ENCODE assay signal across 5 cellular contexts in genomic region chr11:23786974-23787373, GRCh38.
DNase-seq lines count a peak whose midpoint lies in the region; ATAC-seq, FAIRE-seq and TF ChIP-seq lines count a peak whose summit lies in the region.
"Not testable (repeated sequence)": the region's sequence is repeated elsewhere in the genome, so short reads cannot be mapped to it uniquely, and the experiment has no call there.

No MANE protein-coding gene starts in this region.

- not testable (repeated sequence) for H3K4me3 ChIP-seq in A549; endodermal cell (ENCODE audit: low read length); liver (ENCODE audit: low read depth in 1 of 3, low read length in 3 of 3); transverse colon

- DNase-seq in A549 (ENCODE audit: low read depth in 1 of 2, low spot score in 1 of 2); endodermal cell; left colon; transverse colon: not testable (repeated sequence)

- not testable (repeated sequence) for H3K36me3 Mint-ChIP-seq in endodermal cell (ENCODE audit: low read depth)

- H3K4me2 ChIP-seq in A549, result 0 out of 3 replicates have a peak overlapping the region, but pooled peaks have one; percentile 3

- 5% methylated on average over 1 of the region's 1 CpG for WGBS in A549 (ENCODE audit: missing lambda C conversion rate)
- 83% methylated on average over 1 of the region's 1 CpG; no CpG with 5 or more reads in 1 of the 2 experiments for WGBS in endodermal cell (ENCODE audit: insufficient coverage in 1 of 2, insufficient read length in 1 of 2), 2 experiments
- WGBS in liver, result 25% methylated on average over 1 of the region's 1 CpG
- 36 to 71% methylated on average over 1 of the region's 1 CpG for whole genome bisulfite sequencing in transverse colon (ENCODE audit: low coverage in 1 of 2), 2 donors

- not testable (repeated sequence) for H3K9ac ChIP-seq in endodermal cell (ENCODE audit: extremely low read depth, low read length, poor library complexity, severe bottlenecking); liver (ENCODE audit: low read depth in 1 of 2, low read length in 2 of 2)

- peaks cover 10% of the 10 kb centered on the region for H3K4me1 Mint-ChIP-seq in endodermal cell

- POLR2A ChIA-PET in A549 (lab: Yijun Ruan, JAX), result not testable (repeated sequence)

- H3K36me3 ChIP-seq in endodermal cell (ENCODE audit: control insufficient read depth, insufficient read depth, low read length); liver (ENCODE audit: control insufficient read depth in 4 of 4, insufficient read depth in 3 of 4, low read depth in 1 of 4, low read length in 3 of 4); transverse colon: not testable (repeated sequence)

- not testable (repeated sequence) for TF ChIP-seq RAD21 in A549 (conservative IDR thresholded peaks at IDR 0.05 in 1 of 2, IDR thresholded peaks at IDR 0.05 in 1 of 2); liver (IDR thresholded peaks at IDR 0.05)

- in situ Hi-C loops in transverse colon (cut with MboI; ENCODE audit: low pct_ligation_motif_present in 1 of 4, low pct_unique_long_range_greater_than_20kb in 1 of 4, low sequenced_read_pairs in 3 of 4), result not testable (repeated sequence)

- not testable (repeated sequence) for FAIRE-seq in A549 (lab: Jason Lieb, UNC)

- TF ChIP-seq CTCF in A549 (IDR thresholded peaks at IDR 0.05); endodermal cell (conservative IDR thresholded peaks at IDR 0.05); liver (IDR thresholded peaks at IDR 0.05; ENCODE audit: low read depth, low read length, missing input control); transverse colon (IDR thresholded peaks at IDR 0.05): not testable (repeated sequence)

- H3K27me3 Mint-ChIP-seq in endodermal cell (ENCODE audit: insufficient read depth), result not testable (repeated sequence)

- intact Hi-C loops in left colon (cut with DNase I, micrococcal nuclease); transverse colon (cut with DNase I; ENCODE audit: low total_unique reads): not testable (repeated sequence)

- not testable (repeated sequence) for ATAC-seq in A549
- ATAC-seq in left colon, result peak; percentile 42

- H3K4me3 Mint-ChIP-seq in endodermal cell, result not testable (repeated sequence)

- CTCF ChIA-PET in A549 (lab: Yijun Ruan, JAX), result not testable (repeated sequence)

- H3K9me3 ChIP-seq in A549; liver (ENCODE audit: control insufficient read depth in 4 of 4, low read length in 3 of 4); transverse colon: not testable (repeated sequence)
- H3K9me3 ChIP-seq in endodermal cell (ENCODE audit: control insufficient read depth, low read length), result peaks cover 11% of the 10 kb centered on the region

- not testable (repeated sequence) for H3K4me1 ChIP-seq in A549; endodermal cell (ENCODE audit: control insufficient read depth, insufficient read depth, low read length); liver (ENCODE audit: control insufficient read depth in 4 of 4, insufficient read depth in 4 of 4, low read length in 3 of 4)
- H3K4me1 ChIP-seq in transverse colon, result peaks cover 3 to 37% (median 11%) of the 10 kb centered on the region in 4 donors

- not testable (repeated sequence) for TF ChIP-seq EP300 in A549 (IDR thresholded peaks at IDR 0.05); transverse colon (IDR thresholded peaks at IDR 0.05; ENCODE audit: low read depth)

- not testable (repeated sequence) for H3K27ac ChIP-seq in A549; endodermal cell (ENCODE audit: low read depth, low read length); liver (ENCODE audit: low read depth in 1 of 2, low read length in 2 of 2)
- peak overlapping the region in 3 of 4 donors; percentile 3 to 36 (median 23) for H3K27ac ChIP-seq in transverse colon

- TF ChIP-seq POLR2A in A549 (IDR thresholded peaks at IDR 0.05; ENCODE audit: low read length); transverse colon (IDR thresholded peaks at IDR 0.05): not testable (repeated sequence)

- H3K27me3 ChIP-seq in endodermal cell (ENCODE audit: control insufficient read depth, insufficient read depth, low read length, poor library complexity, severe bottlenecking); liver (ENCODE audit: control insufficient read depth in 4 of 4, insufficient read depth in 4 of 4, low read length in 3 of 4); transverse colon: not testable (repeated sequence)

- H3K27ac Mint-ChIP-seq in endodermal cell, result peak overlapping the region; percentile 36

- not testable (repeated sequence) for H3K9me3 Mint-ChIP-seq in endodermal cell

TF ChIP-seq in liver, 16 proteins besides CTCF, POLR2A, EP300 and RAD21:
- peak; percentile 60 to 67 for TF ChIP-seq HNF4A (conservative IDR thresholded peaks at IDR 0.05)
- TF ChIP-seq HNF4G (IDR thresholded peaks at IDR 0.05), result peak; percentile 21
- peak; percentile 44 for TF ChIP-seq SP1 (IDR thresholded peaks at IDR 0.05)
TF ChIP-seq in liver: peak in this region for 3; not testable (repeated sequence) for 13.
